ENCODE assay signal across 8 cellular contexts in the genomic region with DNA sequence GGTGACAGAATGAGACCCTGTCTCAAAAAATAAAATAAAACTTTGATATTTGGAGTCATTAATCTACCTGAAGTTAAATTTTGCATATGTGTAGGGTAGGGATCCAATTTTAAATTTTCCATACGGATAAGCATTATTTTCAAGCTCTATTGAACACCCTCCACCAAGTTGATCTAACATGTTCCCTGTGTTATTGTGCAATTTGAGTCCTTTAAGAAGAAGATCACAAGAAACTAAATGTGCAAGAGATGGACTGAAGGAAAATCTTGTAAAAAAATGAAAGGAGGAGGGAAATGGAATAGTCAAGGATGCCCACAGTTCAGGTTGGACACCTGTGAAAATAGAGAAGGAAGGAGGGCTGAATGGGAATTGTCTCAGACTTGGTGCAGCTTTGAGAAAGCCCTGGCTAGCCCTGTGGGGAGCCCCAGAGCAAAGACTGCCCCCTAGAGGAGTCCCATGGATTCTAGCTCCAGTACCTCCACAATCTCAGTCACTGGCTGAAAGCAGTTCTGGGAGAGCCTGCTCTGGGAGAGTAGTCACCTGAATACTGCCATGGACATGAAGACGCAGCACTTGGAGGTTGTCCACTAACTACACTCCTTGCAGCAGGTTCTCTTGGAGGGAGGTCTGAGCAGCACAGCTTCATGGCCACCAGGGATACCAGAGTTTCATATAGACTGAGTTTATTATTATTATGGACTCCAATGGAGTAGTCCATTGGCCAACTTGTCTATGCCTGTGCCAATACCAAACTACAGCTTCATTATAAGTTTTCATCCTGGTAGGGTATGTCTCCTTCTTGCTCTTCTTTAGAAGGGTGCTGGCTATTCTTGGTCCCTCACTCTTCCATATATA. TPM values are rescaled to one million over a fixed set of nuclear protein-coding genes. Genes with fewer than 3 reads are reported as not detected.
DNase-seq lines count a peak whose midpoint lies in the region; ATAC-seq and TF ChIP-seq lines count a peak whose summit lies in the region.

No MANE protein-coding gene starts in this region.

- DNase-seq in SIG-M5 treated with dmso at 0.1 percent for 504 hours (lab: John Stamatoyannopoulos, UW; ENCODE audit: unreplicated experiment) = peak; percentile 15
- DNase-seq in SIG-M5 (lab: John Stamatoyannopoulos, UW) = no peak
- peak; percentile 1 for DNase-seq in NCI-H526 treated with DMSO at 0.1 percent for 48 hours (lab: John Stamatoyannopoulos, UW)
- DNase-seq in astrocyte of the cerebellum (ENCODE audit: low read depth) = no peak
- peak in 1 of 3 donors; percentile 57 for DNase-seq in mucosa of descending colon
- DNase-seq in effector CD8-positive, alpha-beta T cell (lab: John Stamatoyannopoulos, UW) = no peak
- DNase-seq in NCI-H2081 (lab: John Stamatoyannopoulos, UW) = no peak

- TF ChIP-seq CTCF in astrocyte of the cerebellum (IDR thresholded peaks at IDR 0.05; ENCODE audit: low read depth, low read length, missing control alignments) = peak; percentile 48
- TF ChIP-seq CTCF in mucosa of descending colon (IDR thresholded peaks at IDR 0.05) = no peak

- peaks cover 4% of the 10 kb centered on the region for H3K4me1 ChIP-seq in mucosa of descending colon (ENCODE audit: low read depth)

- in situ Hi-C loops in astrocyte of the cerebellum (cut with HindIII; ENCODE audit: low sequenced_read_pairs) = no loop called here

- H3K4me3 ChIP-seq in astrocyte of the cerebellum (ENCODE audit: low read depth, low read length) (no peak overlapping the region), mucosa of descending colon (no peak overlapping the region)

- no peaks in the 10 kb centered on the region for H3K36me3 ChIP-seq in mucosa of descending colon (ENCODE audit: low read depth)

- intact Hi-C loops in mucosa of descending colon (cut with DNase I, micrococcal nuclease) = no loop called here

- no peaks in the 10 kb centered on the region for H3K9me3 ChIP-seq in mucosa of descending colon

- ATAC-seq in mucosa of descending colon (peak; percentile 79), GM18868 (IDR thresholded peaks at IDR 0.05; ENCODE audit: unreplicated experiment) (no peak)

RNA-seq across cellular contexts. Expression of a gene that starts 5.7 kb away (rescaled TPM):
- 100 to 1,000 TPM in 2 of 3 donors, 10 to 100 TPM in 1; 85.6 to 122 (median 101) TPM for total RNA-seq in mucosa of descending colon

RNA-seq across cellular contexts. Expression of a gene that starts 48.7 kb away (rescaled TPM):
- total RNA-seq in mucosa of descending colon = 10 to 100 TPM; 15.4 to 55.9 (median 26.3) TPM

RNA-seq across cellular contexts. Expression of a gene that starts 59.9 kb away (rescaled TPM):
- total RNA-seq in mucosa of descending colon = 10 to 100 TPM; 14.9 to 68.8 (median 19.2) TPM

Comparison
In these comparisons a context has a peak if more than half of its experiments do, and no peak if none do; other contexts are left out.
1. DNase-seq: peak in SIG-M5 treated with dmso at 0.1 percent for 504 hours (single experiment) and NCI-H526 treated with DMSO at 0.1 percent for 48 hours (single experiment); none in SIG-M5 (single experiment), astrocyte of the cerebellum (single experiment), effector CD8-positive, alpha-beta T cell (single experiment) and NCI-H2081 (0 of 2).